ENCODE assay signal across 22 cellular contexts in the genomic region with DNA sequence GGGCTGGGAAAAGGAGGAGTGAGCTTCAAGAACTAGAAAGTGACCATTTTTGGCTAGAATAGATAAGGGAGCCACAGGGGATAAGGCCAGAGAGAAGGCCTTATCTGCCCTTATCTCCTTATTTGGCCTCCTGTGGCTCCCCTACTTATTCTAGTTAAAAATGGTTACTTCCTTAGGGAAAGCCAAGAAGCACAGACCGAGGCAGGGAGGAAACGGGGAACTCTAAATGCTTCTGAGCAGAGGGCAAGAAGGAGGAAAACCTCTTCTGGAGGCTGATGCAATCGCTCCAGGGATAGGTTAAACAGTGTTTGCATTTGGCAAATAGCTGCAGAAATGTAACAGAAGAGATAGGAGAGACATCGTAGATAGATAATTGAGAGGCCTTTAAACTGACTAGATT. TPM values are rescaled to one million over a fixed set of nuclear protein-coding genes. Genes with fewer than 3 reads are reported as not detected.
DNase-seq lines count a peak whose midpoint lies in the region; ATAC-seq and TF ChIP-seq lines count a peak whose summit lies in the region.
"Had no signal": no experiment of that assay in that cellular context is flagged by ENCODE, and none has a peak within 500 bp of the region (broad histone marks: within the 10 kb centered on the region; RNA-seq: fewer than 3 reads in every experiment).

No MANE protein-coding gene starts in this region.

- DNase-seq in HFFc6 (no peak), heart left ventricle (no peak), psoas muscle (no peak)
- no peak for DNase-seq in effector CD4-positive, alpha-beta T cell
- DNase-seq in activated CD4-positive, CD25-positive, alpha-beta regulatory T cell (lab: John Stamatoyannopoulos, UW): no peak
- DNase-seq: activated CD4-positive, alpha-beta T cell treated with anti-CD3 and anti-CD28 coated beads, Interleukin-2, amount 50 U/mL, for 4 hours; activated naive CD8-positive, alpha-beta T cell treated with anti-CD3 and anti-CD28 coated beads for 36 hours; activated T-cell treated with anti-CD3 and anti-CD28 coated beads, Interleukin-2, amount 50 U/mL, for 4 hours; DMS153; effector memory CD8-positive, alpha-beta T cell; foreskin melanocyte; NCI-H2029 treated with DMSO at 0.1 percent for 48 hours; NCI-H510A treated with DMSO at 0.1 percent for 48 hours; sigmoid colon; stimulated activated CD4-positive, alpha-beta T cell treated with anti-CD3 and anti-CD28 coated beads, Interleukin-4, amount 100 ng/mL, for 1 hour; T-helper 9 cell had no signal

- peaks cover 58% of the 10 kb centered on the region for H3K4me1 Mint-ChIP-seq in HFFc6 (ENCODE audit: low read depth)
- H3K4me1 Mint-ChIP-seq: activated naive CD8-positive, alpha-beta T cell treated with anti-CD3 and anti-CD28 coated beads for 36 hours had no signal

- peak in 3 of 4 donors; percentile 13 to 33 (median 19) for ATAC-seq in heart left ventricle
- no peak for ATAC-seq in psoas muscle
- no peak for ATAC-seq in HG03432 (IDR thresholded peaks at IDR 0.05; ENCODE audit: unreplicated experiment)
- ATAC-seq in HG03469 (IDR thresholded peaks at IDR 0.05; ENCODE audit: unreplicated experiment): no peak
- ATAC-seq: activated T-cell treated with anti-CD3 and anti-CD28 coated beads, Interleukin-2, amount 50 U/mL, for 4 hours; effector memory CD8-positive, alpha-beta T cell had no signal

- WGBS in heart left ventricle, 4 donors: 18 to 30% (median 24%) methylated on average over 4 of the region's 4 CpGs
- WGBS in psoas muscle, 3 donors: 65 to 72% (median 69%) methylated on average over 4 of the region's 4 CpGs

- no peak for TF ChIP-seq POLR2A in heart left ventricle (IDR thresholded peaks at IDR 0.05)

- H3K4me3 Mint-ChIP-seq in HFFc6: no peak overlapping the region
- H3K4me3 Mint-ChIP-seq: activated naive CD8-positive, alpha-beta T cell treated with anti-CD3 and anti-CD28 coated beads for 36 hours; activated T-cell treated with anti-CD3 and anti-CD28 coated beads, Interleukin-2, amount 50 U/mL, for 4 hours; effector memory CD8-positive, alpha-beta T cell; mesothelial cell of epicardium; neural crest cell had no signal

- H3K27me3 ChIP-seq in heart left ventricle (no peaks in the 10 kb centered on the region), psoas muscle (ENCODE audit: insufficient read depth in 3 of 3, low read length in 2 of 3) (no peaks in the 10 kb centered on the region)
- H3K27me3 ChIP-seq: BLaER1, sigmoid colon had no signal

- no peaks in the 10 kb centered on the region; the same call in 1 of the 2 replicates for H3K27me3 Mint-ChIP-seq in HFFc6 (ENCODE audit: insufficient read depth)
- H3K27me3 Mint-ChIP-seq: activated naive CD8-positive, alpha-beta T cell treated with anti-CD3 and anti-CD28 coated beads for 36 hours had no signal

- peak overlapping the region; percentile 23; the same call in 1 of the 2 replicates for H3K27ac ChIP-seq in VCaP
- H3K27ac ChIP-seq in heart left ventricle: peak overlapping the region in 10 of 12 donors; percentile 30 to 57 (median 38)
- H3K27ac ChIP-seq in psoas muscle: peak overlapping the region; percentile 10
- H3K27ac ChIP-seq: BLaER1 had no signal

- H3K9me3 ChIP-seq in heart left ventricle (peaks cover 0 to 9% (median 0%) of the 10 kb centered on the region in 12 donors), psoas muscle (no peaks in the 10 kb centered on the region)
- H3K9me3 ChIP-seq: sigmoid colon had no signal

- H3K4me1 ChIP-seq in heart left ventricle: peaks cover 29 to 97% (median 79%) of the 10 kb centered on the region in 12 donors
- H3K4me1 ChIP-seq in psoas muscle: peaks cover 53% of the 10 kb centered on the region

- H3K9me3 Mint-ChIP-seq in HFFc6: peaks cover 5% of the 10 kb centered on the region
- H3K9me3 Mint-ChIP-seq: activated T-cell treated with anti-CD3 and anti-CD28 coated beads, Interleukin-2, amount 50 U/mL, for 4 hours; effector memory CD8-positive, alpha-beta T cell had no signal

- H3K4me3 ChIP-seq in heart left ventricle (no peak overlapping the region), psoas muscle (no peak overlapping the region)
- H3K4me3 ChIP-seq: BLaER1, sigmoid colon had no signal

- intact Hi-C loops in heart left ventricle (cut with DNase I): loop anchor here in 1 of 10 donors (5.0 kb wide), 1 partner anchor 39 kb away; no protein-coding TSS in a partner anchor
- intact Hi-C loops in psoas muscle (cut with DNase I): no loop called here

- H3K36me3 ChIP-seq in heart left ventricle (peaks cover 0 to 72% (median 38%) of the 10 kb centered on the region in 9 donors), psoas muscle (ENCODE audit: insufficient read depth in 1 of 2, low read depth in 1 of 2) (peaks cover 0 to 10% of the 10 kb centered on the region in 2 donors)
- H3K36me3 ChIP-seq: BLaER1, sigmoid colon had no signal

- TF ChIP-seq CTCF in HFFc6 (IDR thresholded peaks at IDR 0.05) (no peak), VCaP (conservative IDR thresholded peaks at IDR 0.05) (no peak), heart left ventricle (IDR thresholded peaks at IDR 0.05) (no peak), psoas muscle (IDR thresholded peaks at IDR 0.05) (no peak)

- peaks cover 63% of the 10 kb centered on the region for H3K36me3 Mint-ChIP-seq in HFFc6 (ENCODE audit: low read depth)
- H3K36me3 Mint-ChIP-seq: activated naive CD8-positive, alpha-beta T cell treated with anti-CD3 and anti-CD28 coated beads for 36 hours had no signal

- H3K27ac Mint-ChIP-seq in HFFc6: peak overlapping the region; percentile 12; the same call in 1 of the 2 replicates
- H3K27ac Mint-ChIP-seq: activated naive CD8-positive, alpha-beta T cell treated with anti-CD3 and anti-CD28 coated beads for 36 hours; effector memory CD8-positive, alpha-beta T cell; mesothelial cell of epicardium had no signal

RNA-seq across cellular contexts. Expression of gene NRP1, which starts 18.6 kb away (rescaled TPM):
- 100 to 1,000 TPM; 136 to 164 (median 147) TPM for total RNA-seq in HFFc6 (2021; fragmentation: NEBNext Ultra II Directional; extraction: Animal tissue kit (Norgen Biotek cat#: 25700))
- 100 to 1,000 TPM; 115 to 279 (median 173) TPM for total RNA-seq in heart left ventricle
- polyA plus RNA-seq in heart left ventricle: 10 to 100 TPM; 47.1 to 69.4 TPM
- total RNA-seq in psoas muscle: 10 to 100 TPM; 29.1 to 54.8 (median 42.9) TPM
- 10 to 100 TPM; 10.9 to 31.2 (median 11.4) TPM for polyA plus RNA-seq in psoas muscle

Comparison
In these comparisons a context has a peak if more than half of its experiments do, and no peak if none do; other contexts are left out.
1. ATAC-seq: peak in heart left ventricle (3 of 4); none in psoas muscle (0 of 4), HG03432 (single experiment) and HG03469 (single experiment).
2. Peak in every context shown above with its lines, with median percentiles within 50 percentile points of each other: H3K27ac ChIP-seq.